In genomic region chr1:46277658-46278373, GRCh38 we compare ENCODE assay signal across 16 cellular contexts. TPM values are rescaled to one million over a fixed set of nuclear protein-coding genes. Genes with fewer than 3 reads are reported as not detected.
A peak's percentile ranks its signal among the peaks of the same experiment; 100 is the strongest.
DNase-seq lines count a peak whose midpoint lies in the region; ATAC-seq and TF ChIP-seq lines count a peak whose summit lies in the region.
"Had no signal": no experiment of that assay in that cellular context is flagged by ENCODE, and none has a peak within 500 bp of the region (broad histone marks: within the 10 kb centered on the region; RNA-seq: fewer than 3 reads in every experiment).

No MANE protein-coding gene starts in this region.

- no peak overlapping the region for H2AFZ ChIP-seq in OCI-LY7 (ENCODE audit: low read length)

- no peaks in the 10 kb centered on the region for H3K27me3 ChIP-seq in thyroid gland
- H3K27me3 ChIP-seq: BLaER1 had no signal

- no peak overlapping the region for H3K27ac ChIP-seq in OCI-LY7 (ENCODE audit: low read depth, low read length, poor library complexity, severe bottlenecking)
- H3K27ac ChIP-seq in mesodermal cell (ENCODE audit: low read depth, low read length, severe bottlenecking), result peak overlapping the region; percentile 16
- H3K27ac ChIP-seq in thyroid gland, result no peak overlapping the region
- H3K27ac ChIP-seq in coronary artery, result no peak overlapping the region
- H3K27ac ChIP-seq: BLaER1 had no signal

- no peaks in the 10 kb centered on the region for H3K79me2 ChIP-seq in OCI-LY7 (ENCODE audit: insufficient read depth, low read depth, low read length)

- H3K36me3 ChIP-seq in OCI-LY7 (ENCODE audit: insufficient read depth, low read length) (peaks cover 97% of the 10 kb centered on the region), mesodermal cell (ENCODE audit: control insufficient read depth, insufficient read depth, low read length) (peaks cover 97% of the 10 kb centered on the region), thyroid gland (peaks cover 20 to 29% of the 10 kb centered on the region in 2 donors)

- intact Hi-C loops in left ventricle myocardium superior (cut with micrococcal nuclease) (no loop called here), Right ventricle myocardium inferior (cut with DNase I) (no loop called here), OCI-LY7 (cut with micrococcal nuclease; ENCODE audit: unreplicated experiment) (no loop called here), thyroid gland (cut with DNase I) (no loop called here)

- CTCF ChIA-PET in OCI-LY7 (lab: Charles Lee; ENCODE audit: unreplicated experiment), result no interaction called here

- H3K4me1 ChIP-seq in OCI-LY7 (ENCODE audit: insufficient read depth, low read length, poor library complexity, severe bottlenecking), result no peaks in the 10 kb centered on the region
- no peaks in the 10 kb centered on the region for H3K4me1 ChIP-seq in mesodermal cell (ENCODE audit: control insufficient read depth, insufficient read depth, low read length, poor library complexity, severe bottlenecking)
- peaks cover 0 to 8% of the 10 kb centered on the region in 2 donors for H3K4me1 ChIP-seq in thyroid gland
- H3K4me1 ChIP-seq: BLaER1 had no signal

- no peaks in the 10 kb centered on the region for H3K9me2 ChIP-seq in OCI-LY7 (ENCODE audit: insufficient read depth, low read length)

- 94 to 97% methylated on average over 10 to 11 of the region's 14 CpGs for WGBS in mesodermal cell (ENCODE audit: insufficient coverage in 2 of 2), 2 experiments
- WGBS in thyroid gland, 2 donors, result 62 to 85% methylated on average over 12 to 14 of the region's 14 CpGs

- no peaks in the 10 kb centered on the region for H4K20me1 ChIP-seq in OCI-LY7 (ENCODE audit: insufficient read depth, low read length)

- ATAC-seq in left ventricle myocardium superior, result peak; percentile 5
- ATAC-seq in Right ventricle myocardium inferior, result no peak

- H3K9me3 ChIP-seq in OCI-LY7 (ENCODE audit: low read length) (no peaks in the 10 kb centered on the region), mesodermal cell (ENCODE audit: control insufficient read depth, low read length) (no peaks in the 10 kb centered on the region), thyroid gland (no peaks in the 10 kb centered on the region)
- H3K9me3 ChIP-seq: BLaER1 had no signal

- POLR2A ChIA-PET in OCI-LY7 (lab: Charles Lee), result interaction anchor here (0.6 to 1.2 kb wide), 3 partner anchors 13 to 29 kb away, joined by 3 to 6 read pairs (median 3); no protein-coding TSS in a partner anchor

- TF ChIP-seq CTCF in OCI-LY7 (conservative IDR thresholded peaks at IDR 0.05; ENCODE audit: low read length) (no peak), thyroid gland (IDR thresholded peaks at IDR 0.05) (no peak), coronary artery (IDR thresholded peaks at IDR 0.05) (no peak)

- DNase-seq in left ventricle myocardium superior (no peak), Right ventricle myocardium inferior (ENCODE audit: missing footprints) (no peak), OCI-LY7 (ENCODE audit: low spot score) (no peak), thyroid gland (peak; percentile 76 to 78), SW 1271 (lab: John Stamatoyannopoulos, UW) (no peak), T-helper 2 cell (no peak), coronary artery (ENCODE audit: low spot score) (no peak)
- DNase-seq: CD4-positive, alpha-beta memory T cell; HFFc6; NCI-H1417 treated with DMSO at 0.1 percent for 48 hours; NCI-H187 treated with DMSO at 0.1 percent for 48 hours; NCI-H446 treated with DMSO at 0.1 percent for 48 hours; NCI-H774; SIG-M5 had no signal

- TF ChIP-seq POLR2A in thyroid gland (IDR thresholded peaks at IDR 0.05), result peak in 1 of 2 donors; percentile 4

- no peak overlapping the region for H3K4me2 ChIP-seq in OCI-LY7 (ENCODE audit: low read length)
- H3K4me2 ChIP-seq: BLaER1 had no signal

- TSS peak; percentile 21 for BruUV-seq in OCI-LY7 (replicated peaks; lab: Mats Ljungman, UMichigan)

- H3K4me3 ChIP-seq in OCI-LY7 (ENCODE audit: low read depth, low read length, poor library complexity, severe bottlenecking) (no peak overlapping the region), mesodermal cell (ENCODE audit: extremely low read depth, insufficient read depth, low read length, poor library complexity, severe bottlenecking) (no peak overlapping the region), thyroid gland (replicated peaks in 1 of 3) (no peak overlapping the region), coronary artery (no peak overlapping the region)
- H3K4me3 ChIP-seq: BLaER1 had no signal

RNA-seq across cellular contexts. Expression of gene LRRC41, which starts 25.6 kb away (rescaled TPM):
- total RNA-seq in left ventricle myocardium superior, result 37.6 TPM
- 35.8 TPM for total RNA-seq in Right ventricle myocardium inferior
- 24.1 and 36.8 TPM in 2 replicates for total RNA-seq in OCI-LY7 (2014; rRNA removed; shearing (Covaris generic))
- total RNA-seq in OCI-LY7 (2022), result 43.7 and 48.8 TPM in 2 replicates
- polyA plus RNA-seq in mesodermal cell (2013, experiment 1 of 2), result 77.3 TPM
- polyA plus RNA-seq in mesodermal cell (2013, experiment 2 of 2), result 74.3 TPM
- total RNA-seq in thyroid gland, result 100 to 1,000 TPM in 2 of 4 donors, 10 to 100 TPM in 2; 73.5 to 111 (median 99.4) TPM

RNA-seq across cellular contexts. Expression of gene UQCRH, which starts 25.7 kb away (rescaled TPM):
- total RNA-seq in left ventricle myocardium superior (1,191 TPM), Right ventricle myocardium inferior (1,208 TPM), OCI-LY7 (2022) (450 and 489 TPM in 2 replicates), thyroid gland (100 to 1,000 TPM; 122 to 367 (median 267) TPM)
- 693 and 1,106 TPM in 2 replicates for total RNA-seq in OCI-LY7 (2014; rRNA removed; shearing (Covaris generic))
- 497 TPM for polyA plus RNA-seq in mesodermal cell (2013, experiment 1 of 2)
- 466 TPM for polyA plus RNA-seq in mesodermal cell (2013, experiment 2 of 2)

RNA-seq across cellular contexts. Expression of gene RAD54L, which starts 30.3 kb away (rescaled TPM):
- total RNA-seq in left ventricle myocardium superior (0.97 TPM), Right ventricle myocardium inferior (0.73 TPM), OCI-LY7 (2022) (78.5 and 84.6 TPM in 2 replicates), thyroid gland (1 to 10 TPM in 1 of 4 donors, under 1 TPM in 3; 0.27 to 1.7 (median 0.61) TPM)
- 53.3 and 62.6 TPM in 2 replicates for total RNA-seq in OCI-LY7 (2014; rRNA removed; shearing (Covaris generic))
- 16.1 TPM for polyA plus RNA-seq in mesodermal cell (2013, experiment 1 of 2)
- 16.5 TPM for polyA plus RNA-seq in mesodermal cell (2013, experiment 2 of 2)

Comparison
In these comparisons a context has a peak if more than half of its experiments do, and no peak if none do; other contexts are left out.
1. DNase-seq: peak in thyroid gland (2 of 2); none in left ventricle myocardium superior (single experiment), Right ventricle myocardium inferior (single experiment), OCI-LY7 (single experiment), SW 1271 (0 of 2), T-helper 2 cell (0 of 5) and coronary artery (single experiment).
2. RNA of gene RAD54L, which starts 30.3 kb away (total RNA-seq): 53.3 to 84.6 TPM in OCI-LY7; 0.97 TPM in left ventricle myocardium superior (single experiment), 0.27 to 1.7 TPM in thyroid gland and 0.73 TPM in Right ventricle myocardium inferior (single experiment); every median in the first group is over 10 times any median in the second.